ENCODE assay signal across 10 cellular contexts in genomic region chr2:217903142-217903858, GRCh38.
DNase-seq lines count a peak whose midpoint lies in the region; ATAC-seq, FAIRE-seq and TF ChIP-seq lines count a peak whose summit lies in the region.
"Had no signal": no experiment of that assay in that cellular context is flagged by ENCODE, and none has a peak within 500 bp of the region (broad histone marks: within the 10 kb centered on the region; RNA-seq: fewer than 3 reads in every experiment).

No MANE protein-coding gene starts in this region.

- CTCF ChIA-PET in AG04450 (lab: Charles Lee) (interaction anchor here (0.6 to 2.3 kb wide), 3 partner anchors 17 to 41 kb away, joined by 3 to 8 read pairs (median 3); no protein-coding TSS in a partner anchor), HepG2 (lab: Yijun Ruan, JAX; ENCODE audit: low intra/inter-chr PET ratio, low total read pairs) (interaction anchor here (1.1 kb wide), 1 partner anchor 19 kb away, joined by 3 read pairs; no protein-coding TSS in a partner anchor)

- peaks cover 2 to 6% of the 10 kb centered on the region in 2 experiments; a peak in 3 of 5 replicates for H3K36me3 ChIP-seq in HepG2 (replicated peaks in 1 of 2; ENCODE audit: control insufficient read depth in 1 of 2, insufficient read depth in 2 of 2, low read length in 2 of 2)
- peaks cover 0 to 14% (median 13%) of the 10 kb centered on the region in 3 donors for H3K36me3 ChIP-seq in skeletal muscle tissue (ENCODE audit: control insufficient read depth in 3 of 3, insufficient read depth in 3 of 3, low read length in 3 of 3)

- no peaks in the 10 kb centered on the region for H3K27me3 ChIP-seq in AG04450 (ENCODE audit: control insufficient read depth, insufficient read depth, low read length)
- no peaks in the 10 kb centered on the region for H3K27me3 ChIP-seq in HepG2 (ENCODE audit: control insufficient read depth in 1 of 2, insufficient read depth in 2 of 2, low read length in 2 of 2)
- no peaks in the 10 kb centered on the region for H3K27me3 ChIP-seq in skeletal muscle tissue (ENCODE audit: control insufficient read depth in 3 of 3, insufficient read depth in 3 of 3, low read length in 3 of 3)

- TF ChIP-seq POLR2A in HepG2 (IDR thresholded peaks at IDR 0.05; ENCODE audit: insufficient read depth in 1 of 2, low read depth in 2 of 2, low read length in 2 of 2), result peak in 1 of 2 experiments; percentile 44; a peak in 1 of 4 replicates

- TF ChIP-seq EP300 in HepG2 (IDR thresholded peaks at IDR 0.05; ENCODE audit: low read depth in 2 of 2, low read length in 2 of 2), result no peak
- TF ChIP-seq EP300 in HepG2 (CRISPR knock-in tag; IDR thresholded peaks at IDR 0.05; ENCODE audit: borderline replicate concordance), result no peak

- in situ Hi-C loops in HepG2 (cut with HindIII; ENCODE audit: extremely low pct_ligation_motif_present, low pct_unique_long_range_greater_than_20kb), result no loop called here

- no peaks in the 10 kb centered on the region; the same call in 1 of the 2 replicates for H4K20me1 ChIP-seq in HepG2 (ENCODE audit: insufficient read depth, low read length)

- H3K9ac ChIP-seq in HepG2 (ENCODE audit: insufficient read depth, low read depth, low read length) (peak overlapping the region; percentile 62), skeletal muscle tissue (ENCODE audit: low read depth in 1 of 3, low read length in 3 of 3) (peak overlapping the region; percentile 9 to 72 (median 60))

- H3K27ac ChIP-seq in AG04450 (ENCODE audit: low read depth, low read length) (peak overlapping the region; percentile 93), adipose tissue (ENCODE audit: low read depth, low read length) (peak overlapping the region; percentile 57), HepG2 (ENCODE audit: extremely low read length, insufficient read depth, low read length) (peak overlapping the region; percentile 89), skeletal muscle tissue (ENCODE audit: low read depth, low read length) (peak overlapping the region; percentile 83)

- POLR2A ChIA-PET in AG04450 (lab: Yijun Ruan, JAX) (interaction anchor here (1.2 to 1.7 kb wide), 2 partner anchors 8 to 63 kb away, joined by 3 to 5 read pairs; no protein-coding TSS in a partner anchor), HepG2 (lab: Yijun Ruan, JAX) (interaction anchor here (1.0 to 2.6 kb wide), 6 partner anchors 13 to 1405 kb away, joined by 3 to 10 read pairs (median 8); partner anchors contain the start of gene RPL37A)

- TF ChIP-seq RAD21 in HepG2 (CRISPR knock-in tag; IDR thresholded peaks at IDR 0.05), result no peak

- WGBS in adipose tissue, 3 donors, result 63 to 66% (median 66%) methylated on average over 8 of the region's 8 CpGs
- 57% methylated on average over 8 of the region's 8 CpGs for WGBS in HepG2 (ENCODE audit: low lambda C conversion rate)

- DNase-seq in AG04450 (ENCODE audit: low read depth, low spot score) (no peak), HepG2 (ENCODE audit: low spot score) (no peak), glomerular visceral epithelial cell (ENCODE audit: extremely low spot score) (no peak), SIG-M5 treated with dmso at 0.1 percent for 504 hours (lab: John Stamatoyannopoulos, UW; ENCODE audit: unreplicated experiment) (no peak), NCI-H2029 treated with DMSO at 0.1 percent for 48 hours (lab: John Stamatoyannopoulos, UW) (no peak)
- DNase-seq: CD4-positive, alpha-beta T cell; stimulated activated CD8-positive, alpha-beta memory T cell treated with anti-CD3 and anti-CD28 coated beads, Interleukin-4, amount 100 ng/mL, for 48 hours had no signal

- intact Hi-C loops in HepG2 (cut with micrococcal nuclease; ENCODE audit: unreplicated experiment), result loop anchor here (5.0 kb wide), 2 partner anchors 39 to 116 kb away; no protein-coding TSS in a partner anchor

- H2AFZ ChIP-seq in HepG2 (ENCODE audit: low read length), result no peak overlapping the region

- peak overlapping the region; percentile 69 for H3K4me2 ChIP-seq in HepG2 (ENCODE audit: low read depth, low read length)

- ATAC-seq in HepG2 (no peak), GM19023 (IDR thresholded peaks at IDR 0.05; ENCODE audit: unreplicated experiment) (no peak)

- H3K9me3 ChIP-seq in AG04450 (ENCODE audit: control insufficient read depth, insufficient read depth, low read length) (no peaks in the 10 kb centered on the region), HepG2 (ENCODE audit: low read length) (no peaks in the 10 kb centered on the region), skeletal muscle tissue (ENCODE audit: control insufficient read depth in 3 of 3, low read length in 3 of 3) (no peaks in the 10 kb centered on the region)

- H3K79me2 ChIP-seq in HepG2 (ENCODE audit: insufficient read depth, low read length), result peaks cover 25% of the 10 kb centered on the region

- TSS peak; percentile 82 for BruUV-seq in HepG2 (replicated peaks; lab: Mats Ljungman, UMichigan)

- FAIRE-seq in HepG2 (lab: Jason Lieb, UNC), result no peak

- TF ChIP-seq CTCF in AG04450 (IDR thresholded peaks at IDR 0.05; ENCODE audit: low read depth, low read length), result no peak
- TF ChIP-seq CTCF in HepG2 (CRISPR knock-in tag; IDR thresholded peaks at IDR 0.05), result peak; percentile 3; the same call in 1 of the 2 replicates

- peaks cover 89% of the 10 kb centered on the region for H3K4me1 ChIP-seq in HepG2 (ENCODE audit: insufficient read depth, low read length)
- H3K4me1 ChIP-seq in skeletal muscle tissue (ENCODE audit: control insufficient read depth in 3 of 3, insufficient read depth in 3 of 3, low read length in 3 of 3), result peaks cover 94 to 98% (median 97%) of the 10 kb centered on the region in 3 donors

- H3K4me3 ChIP-seq in AG04450 (ENCODE audit: low read depth, low read length) (no peak overlapping the region), HepG2 (replicated peaks in 1 of 3; ENCODE audit: insufficient read depth in 1 of 3, low read depth in 2 of 3, low read length in 3 of 3) (peak overlapping the region; percentile 2 to 31 (median 5); a peak in 4 of 6 replicates), skeletal muscle tissue (ENCODE audit: low read length in 3 of 3) (peak overlapping the region; percentile 15 to 59 (median 56))

TF ChIP-seq in HepG2, 621 proteins besides CTCF, POLR2A, EP300 and RAD21 (continues in another document):
- TF ChIP-seq ZNF543 (CRISPR knock-in tag; IDR thresholded peaks at IDR 0.05) (no peak), PRMT3 (CRISPR knock-in tag; IDR thresholded peaks at IDR 0.05; ENCODE audit: borderline replicate concordance, low read depth) (0 out of 2 replicates have a peak, but pooled peaks have one; percentile 37), CSRNP2 (CRISPR knock-in tag; conservative IDR thresholded peaks at IDR 0.05; ENCODE audit: low read depth) (no peak), PAWR (CRISPR knock-in tag; IDR thresholded peaks at IDR 0.05; ENCODE audit: borderline replicate concordance) (0 out of 2 replicates have a peak, but pooled peaks have one; percentile 2), SALL2 (CRISPR knock-in tag; IDR thresholded peaks at IDR 0.05) (no peak), ZNF615 (CRISPR knock-in tag; IDR thresholded peaks at IDR 0.05; ENCODE audit: borderline replicate concordance) (no peak), ZNF235 (CRISPR knock-in tag; IDR thresholded peaks at IDR 0.05; ENCODE audit: borderline replicate concordance) (no peak), ZBTB49 (CRISPR knock-in tag; IDR thresholded peaks at IDR 0.05; ENCODE audit: borderline replicate concordance) (no peak), ERF (CRISPR knock-in tag; IDR thresholded peaks at IDR 0.05) (no peak; the same call in 1 of the 2 replicates), TCF12 (IDR thresholded peaks at IDR 0.05) (no peak), TCF12 (CRISPR knock-in tag; IDR thresholded peaks at IDR 0.05) (0 out of 2 replicates have a peak, but pooled peaks have one; percentile 65), ZNF720 (CRISPR knock-in tag; IDR thresholded peaks at IDR 0.05) (no peak), ZNF513 (CRISPR knock-in tag; conservative IDR thresholded peaks at IDR 0.05) (no peak)
